ENCODE assay signal across 14 cellular contexts in genomic region chr7:82506702-82507101, GRCh38.
DNase-seq lines count a peak whose midpoint lies in the region; TF ChIP-seq lines count a peak whose summit lies in the region.
"Had no signal": no experiment of that assay in that cellular context is flagged by ENCODE, and none has a peak within 500 bp of the region (broad histone marks: within the 10 kb centered on the region; RNA-seq: fewer than 3 reads in every experiment).

No MANE protein-coding gene starts in this region.

- no peaks in the 10 kb centered on the region for H3K36me3 ChIP-seq in BE2C
- no peaks in the 10 kb centered on the region for H3K36me3 ChIP-seq in MG63
- H3K36me3 ChIP-seq: colonic mucosa, upper lobe of right lung had no signal

- H3K4me1 ChIP-seq in BE2C, result no peaks in the 10 kb centered on the region
- H3K4me1 ChIP-seq: colonic mucosa, upper lobe of right lung had no signal

- H3K27ac ChIP-seq in epithelial cell of prostate, result no peak overlapping the region
- H3K27ac ChIP-seq: colonic mucosa, upper lobe of right lung had no signal

- DNase-seq in BE2C (peak; percentile 38), MG63 (peak; percentile 79), epithelial cell of prostate (ENCODE audit: low read depth, low spot score) (peak; percentile 6), posterior cingulate gyrus (peak; percentile 36 to 95 (median 68)), GDM1 (lab: John Stamatoyannopoulos, UW) (no peak), HK-2 (ENCODE audit: unreplicated experiment) (no peak), cerebellar cortex (ENCODE audit: low spot score) (no peak), SIG-M5 (lab: John Stamatoyannopoulos, UW) (no peak)
- DNase-seq: activated CD4-positive, alpha-beta T cell treated with anti-CD3 and anti-CD28 coated beads for 4 hours; activated effector memory CD4-positive, alpha-beta T cell treated with anti-CD3 and anti-CD28 coated beads, Interleukin-2, amount 50 U/mL, for 16 hours; colonic mucosa; COR-L47; retina; upper lobe of right lung had no signal

- H3K4me3 ChIP-seq in BE2C (ENCODE audit: low read depth, low read length) (no peak overlapping the region), MG63 (no peak overlapping the region)
- H3K4me3 ChIP-seq: colonic mucosa, upper lobe of right lung had no signal

- no peaks in the 10 kb centered on the region for H3K27me3 ChIP-seq in BE2C
- no peaks in the 10 kb centered on the region for H3K27me3 ChIP-seq in MG63
- H3K27me3 ChIP-seq: colonic mucosa, upper lobe of right lung had no signal

- H3K9me3 ChIP-seq in BE2C, result no peaks in the 10 kb centered on the region
- H3K9me3 ChIP-seq in MG63, result no peaks in the 10 kb centered on the region
- H3K9me3 ChIP-seq: colonic mucosa, upper lobe of right lung had no signal

- intact Hi-C loops in posterior cingulate gyrus (cut with DNase I), result no loop called here

- TF ChIP-seq CTCF in BE2C (IDR thresholded peaks at IDR 0.05; ENCODE audit: low read depth, low read length), result no peak

Comparison
In these comparisons a context has a peak if more than half of its experiments do, and no peak if none do; other contexts are left out.
1. DNase-seq: peak in BE2C (single experiment), MG63 (single experiment), epithelial cell of prostate (single experiment) and posterior cingulate gyrus (10 of 10); none in GDM1 (single experiment), HK-2 (single experiment), cerebellar cortex (single experiment) and SIG-M5 (single experiment).